ENCODE assay signal across 1 cellular context in genomic region chr22:26483439-26484359, GRCh38.
A peak's percentile ranks its signal among the peaks of the same experiment; 100 is the strongest.
TF ChIP-seq lines count a peak whose summit lies in the region.

Gene HPS4, minus strand, starts transcription at chr22:26483783. Its CDS starts 2,021 bp downstream, at chr22:26481762.
Gene SRRD, plus strand, starts transcription at chr22:26483877. Its CDS starts 14 bp downstream, at chr22:26483891.

TF ChIP-seq in WTC11, 78 proteins besides CTCF, POLR2A, EP300 and RAD21 (continued from another document and continues in another):
- TF ChIP-seq E2F1 (CRISPR knock-in tag; IDR thresholded peaks at IDR 0.05) (no peak), ATF3 (CRISPR knock-in tag; conservative IDR thresholded peaks at IDR 0.05) (no peak), USF1 (CRISPR knock-in tag; IDR thresholded peaks at IDR 0.05) (peak; percentile 89), ATF1 (CRISPR knock-in tag; IDR thresholded peaks at IDR 0.05) (peak; percentile 97; the same call in 1 of the 2 replicates), E2F5 (CRISPR knock-in tag; IDR thresholded peaks at IDR 0.05) (no peak; the same call in 1 of the 2 replicates), EMX1 (CRISPR knock-in tag; IDR thresholded peaks at IDR 0.05) (no peak), ZNF425 (CRISPR knock-in tag; conservative IDR thresholded peaks at IDR 0.05) (no peak), FOXP4 (CRISPR knock-in tag; IDR thresholded peaks at IDR 0.05) (peak; percentile 77), CDX4 (CRISPR knock-in tag; IDR thresholded peaks at IDR 0.05; ENCODE audit: borderline replicate concordance) (no peak), ERG (CRISPR knock-in tag; IDR thresholded peaks at IDR 0.05) (no peak), NR2C2 (CRISPR knock-in tag; IDR thresholded peaks at IDR 0.05) (no peak), SP1 (CRISPR knock-in tag; conservative IDR thresholded peaks at IDR 0.05) (peak; percentile 93), HMGXB4 (CRISPR knock-in tag; IDR thresholded peaks at IDR 0.05) (peak; percentile 70), ZNF219 (CRISPR knock-in tag; IDR thresholded peaks at IDR 0.05; ENCODE audit: borderline replicate concordance) (no peak), PREB (CRISPR knock-in tag; IDR thresholded peaks at IDR 0.05; ENCODE audit: borderline replicate concordance) (no peak), GRHL2 (CRISPR knock-in tag; IDR thresholded peaks at IDR 0.05; ENCODE audit: insufficient replicate concordance, severe bottlenecking) (no peak), AR (CRISPR knock-in tag; IDR thresholded peaks at IDR 0.05) (no peak), GTF2I (CRISPR knock-in tag; conservative IDR thresholded peaks at IDR 0.05) (peak; percentile 99), IRF2 (CRISPR knock-in tag; IDR thresholded peaks at IDR 0.05; ENCODE audit: borderline replicate concordance, low read depth) (no peak), IRF1 (CRISPR knock-in tag; IDR thresholded peaks at IDR 0.05) (no peak), JAZF1 (CRISPR knock-in tag; IDR thresholded peaks at IDR 0.05) (no peak), ZNF671 (CRISPR knock-in tag; IDR thresholded peaks at IDR 0.05) (no peak), NFE2L1 (CRISPR knock-in tag; IDR thresholded peaks at IDR 0.05) (no peak), TP53 (CRISPR knock-in tag; IDR thresholded peaks at IDR 0.05) (peak; percentile 87), AFF4 (CRISPR knock-in tag; IDR thresholded peaks at IDR 0.05; ENCODE audit: borderline replicate concordance) (no peak; the same call in 1 of the 2 replicates), ZNF512 (CRISPR knock-in tag; IDR thresholded peaks at IDR 0.05; ENCODE audit: borderline replicate concordance) (no peak)
